8 cellular contexts compared by ENCODE assay signal in genomic region chr7:149772236-149772820, GRCh38. TPM values are rescaled to one million over a fixed set of nuclear protein-coding genes. Genes with fewer than 3 reads are reported as not detected.
DNase-seq lines count a peak whose midpoint lies in the region; ATAC-seq, FAIRE-seq and TF ChIP-seq lines count a peak whose summit lies in the region.
"Had no signal": no experiment of that assay in that cellular context is flagged by ENCODE, and none has a peak within 500 bp of the region (broad histone marks: within the 10 kb centered on the region; RNA-seq: fewer than 3 reads in every experiment).

No MANE protein-coding gene starts in this region.

- no peak overlapping the region for H3K14ac ChIP-seq in H1 (ENCODE audit: insufficient read length)

- TF ChIP-seq EP300 in H1 (IDR thresholded peaks at IDR 0.05; ENCODE audit: borderline replicate concordance in 1 of 2, low read depth in 2 of 2, low read length in 2 of 2): no peak

- peaks cover 11 to 15% (median 15%) of the 10 kb centered on the region in 3 donors for H3K27me3 Mint-ChIP-seq in naive B cell

- peak overlapping the region; percentile 72 for H3K27ac ChIP-seq in OCI-LY3 (ENCODE audit: low read length)
- no peak overlapping the region for H3K27ac ChIP-seq in H1 (ENCODE audit: low read depth, low read length)

- no peak overlapping the region for H3K27ac Mint-ChIP-seq in naive B cell

- TF ChIP-seq RAD21 in H1 (IDR thresholded peaks at IDR 0.05 in 1 of 2, conservative IDR thresholded peaks at IDR 0.05 in 1 of 2; ENCODE audit: low read depth in 2 of 2, low read length in 2 of 2): no peak

- CTCF ChIA-PET in H1 (lab: Charles Lee; ENCODE audit: partially characterized antibody): interaction anchor here (1.0 to 12.9 kb wide), 5 partner anchors 17 to 146 kb away, joined by 3 to 115 read pairs (median 4); no protein-coding TSS in a partner anchor

- H4K5ac ChIP-seq in H1 (ENCODE audit: insufficient read length, low read depth, low read length): no peak overlapping the region

- POLR2A ChIA-PET in H1 (lab: Charles Lee; ENCODE audit: partially characterized antibody): interaction anchor here (0.7 to 1.8 kb wide), 3 partner anchors 16 to 112 kb away, joined by 3 to 6 read pairs (median 5); no protein-coding TSS in a partner anchor

- no peaks in the 10 kb centered on the region for H3K9me3 Mint-ChIP-seq in naive B cell

- peak overlapping the region; percentile 99 for H3K4me3 ChIP-seq in OCI-LY3 (ENCODE audit: low read length)
- peak overlapping the region; percentile 44 to 86 (median 45) for H3K4me3 ChIP-seq in H1 (ENCODE audit: extremely low read depth in 1 of 4, insufficient read depth in 2 of 4, low read depth in 3 of 4, low read length in 4 of 4)

- H4K8ac ChIP-seq in H1 (ENCODE audit: extremely low read depth, insufficient read depth, low read length): no peak overlapping the region; the same call in 1 of the 2 replicates

- H3K4me1 Mint-ChIP-seq in naive B cell: peaks cover 11 to 21% (median 17%) of the 10 kb centered on the region in 3 donors

- no peak for TF ChIP-seq CTCF in GM20000 (IDR thresholded peaks at IDR 0.05; ENCODE audit: extremely low read depth, missing control alignments)
- TF ChIP-seq CTCF in OCI-LY3 (IDR thresholded peaks at IDR 0.05; ENCODE audit: low read depth, low read length): no peak
- TF ChIP-seq CTCF in H1 (IDR thresholded peaks at IDR 0.05; ENCODE audit: control extremely low read depth in 1 of 3, insufficient read depth in 1 of 3, low read depth in 1 of 3, low read length in 3 of 3): no peak

- H2BK12ac ChIP-seq in H1 (ENCODE audit: low read depth, low read length): no peak overlapping the region

- no peaks in the 10 kb centered on the region for H3K79me1 ChIP-seq in H1 (ENCODE audit: low read depth, low read length)

- H3K4me3 Mint-ChIP-seq in naive B cell: peak overlapping the region; percentile 68 to 91 (median 82)

- DNase-seq in GM20000 (ENCODE audit: low spot score): peak; percentile 59
- peak in 1 of 2 experiments; percentile 68 for DNase-seq in H1 (ENCODE audit: low read depth in 1 of 2, low spot score in 2 of 2)
- DNase-seq in naive B cell: no peak
- no peak for DNase-seq in NCI-H774 (lab: John Stamatoyannopoulos, UW)

- no peak overlapping the region for H3K23ac ChIP-seq in H1 (ENCODE audit: insufficient read length)

- H3K23me2 ChIP-seq in H1 (ENCODE audit: low read depth, low read length): peaks cover 14% of the 10 kb centered on the region; the same call in 1 of the 2 replicates

- H3K56ac ChIP-seq in H1 (replicated peaks; ENCODE audit: insufficient read length, low read depth, low read length): no peak overlapping the region

- WGBS in H1 (ENCODE audit: extremely low coverage in 1 of 2, insufficient coverage in 1 of 2, insufficient read length in 1 of 2, insufficient replicate concordance in 2 of 2, low coverage in 1 of 2, low lambda C conversion rate in 2 of 2, missing lambda C conversion rate in 1 of 2), 2 experiments: 0% methylated on average over 1 of the region's 40 CpGs; no CpG with 5 or more reads in 1 of the 2 experiments

- no peak overlapping the region for H2AK5ac ChIP-seq in H1 (ENCODE audit: low read depth, low read length)

- H2AFZ ChIP-seq in OCI-LY3 (ENCODE audit: low read depth, low read length) (no peak overlapping the region), H1 (ENCODE audit: low read length) (no peak overlapping the region)

- H3K36me3 ChIP-seq in OCI-LY3 (replicated peaks; ENCODE audit: low read depth, low read length) (no peaks in the 10 kb centered on the region), H1 (ENCODE audit: control insufficient read depth in 2 of 4, insufficient read depth in 4 of 4, low read length in 3 of 4) (no peaks in the 10 kb centered on the region)

- peak overlapping the region; percentile 99 for H3K9ac ChIP-seq in OCI-LY3 (ENCODE audit: low read length)
- H3K9ac ChIP-seq in H1 (replicated peaks in 1 of 4; ENCODE audit: extremely low read depth in 1 of 4, low read depth in 3 of 4, low read length in 3 of 4): no peak overlapping the region

- no peak overlapping the region for H2BK120ac ChIP-seq in H1 (replicated peaks; ENCODE audit: low read depth, low read length)

- no peak overlapping the region for H3K4ac ChIP-seq in H1 (replicated peaks; ENCODE audit: insufficient read length, low read depth, low read length)

- no peaks in the 10 kb centered on the region for H3K79me2 ChIP-seq in OCI-LY3 (ENCODE audit: low read length)
- no peaks in the 10 kb centered on the region for H3K79me2 ChIP-seq in H1 (ENCODE audit: control insufficient read depth in 1 of 2, insufficient read depth in 2 of 2, low read length in 2 of 2)

- H3K4me2 ChIP-seq in OCI-LY3 (ENCODE audit: low read length) (peak overlapping the region; percentile 93), H1 (ENCODE audit: insufficient read depth in 1 of 2, low read depth in 2 of 2, low read length in 2 of 2) (peak overlapping the region; percentile 70 to 84)

- FAIRE-seq in H1 (lab: Jason Lieb, UNC): no peak
- FAIRE-seq: TTC549 had no signal

- H4K20me1 ChIP-seq in OCI-LY3 (ENCODE audit: insufficient read depth, low read length): no peaks in the 10 kb centered on the region
- H4K20me1 ChIP-seq in H1 (replicated peaks in 1 of 2; ENCODE audit: control insufficient read depth in 1 of 2, insufficient read depth in 2 of 2, low read length in 2 of 2): peaks cover 0 to 5% of the 10 kb centered on the region in 2 experiments

- peaks cover 13% of the 10 kb centered on the region for H3K4me1 ChIP-seq in OCI-LY3 (ENCODE audit: low read length)
- H3K4me1 ChIP-seq in H1 (replicated peaks in 1 of 4; ENCODE audit: control insufficient read depth in 3 of 4, insufficient read depth in 4 of 4, low read length in 3 of 4): peaks cover 0 to 9% (median 7%) of the 10 kb centered on the region in 4 experiments; a peak in 6 of 7 replicates

- no peak overlapping the region for H2BK15ac ChIP-seq in H1 (ENCODE audit: low read length)

- H4K91ac ChIP-seq in H1 (replicated peaks; ENCODE audit: insufficient read length, low read length): no peak overlapping the region

- TF ChIP-seq POLR2A in H1 (IDR thresholded peaks at IDR 0.05; ENCODE audit: control extremely low read depth in 1 of 2, low read depth in 2 of 2, low read length in 2 of 2): no peak

- ATAC-seq in naive B cell (ENCODE audit: low read depth in 2 of 2) (peak in 1 of 2 donors; percentile 2), HG02759 (IDR thresholded peaks at IDR 0.05; ENCODE audit: unreplicated experiment) (no peak), GM19467 (IDR thresholded peaks at IDR 0.05; ENCODE audit: unreplicated experiment) (no peak)

- H3K18ac ChIP-seq in H1 (ENCODE audit: extremely low read depth, low read length): no peak overlapping the region

- no peak overlapping the region; the same call in 1 of the 2 replicates for H2BK5ac ChIP-seq in H1 (ENCODE audit: low read depth, low read length)

- H3K27me3 ChIP-seq in OCI-LY3 (ENCODE audit: low read depth, low read length) (peaks cover 45% of the 10 kb centered on the region), H1 (replicated peaks in 1 of 4; ENCODE audit: control insufficient read depth in 3 of 4, extremely low read depth in 1 of 4, insufficient read depth in 3 of 4, low read length in 3 of 4) (peaks cover 37 to 67% (median 63%) of the 10 kb centered on the region in 4 experiments)

- H3K36me3 Mint-ChIP-seq in naive B cell: no peaks in the 10 kb centered on the region

- H3K9me3 ChIP-seq in OCI-LY3 (ENCODE audit: insufficient read depth, low read length) (no peaks in the 10 kb centered on the region), H1 (ENCODE audit: insufficient read depth in 2 of 2, low read depth in 1 of 2, low read length in 1 of 2) (no peaks in the 10 kb centered on the region)

- no peak overlapping the region for H2BK20ac ChIP-seq in H1 (ENCODE audit: low read length)

TF ChIP-seq in H1, 55 proteins besides CTCF, POLR2A, EP300 and RAD21:
- TF ChIP-seq ASH2L (IDR thresholded peaks at IDR 0.05; ENCODE audit: low read length) (peak; percentile 45), EGR1 (IDR thresholded peaks at IDR 0.05; ENCODE audit: borderline replicate concordance, low read depth, low read length) (no peak), RBBP5 (IDR thresholded peaks at IDR 0.05; ENCODE audit: borderline replicate concordance, low read depth, low read length) (0 out of 2 replicates have a peak, but pooled peaks have one; percentile 9), CHD2 (IDR thresholded peaks at IDR 0.05; ENCODE audit: low read length) (no peak)

RNA-seq across cellular contexts. Expression of gene ZNF467, which starts 1.1 kb away (rescaled TPM):
- 0.40 and 0.50 TPM in 2 replicates for total RNA-seq in H1 (2021; fragmentation: NEBNext Ultra II Directional; extraction: Animal tissue kit (Norgen Biotek cat#: 25700))
- polyA plus RNA-seq in H1 (2011; rRNA removed): 0.51 and 0.89 TPM in 2 replicates
- polyA plus RNA-seq in H1 (2011; cell fraction: cytosol; rRNA removed): 0.44 TPM
- 1.7 TPM for polyA plus RNA-seq in H1 (2011; cell fraction: nucleus; rRNA removed)
- 0.36 to 0.89 TPM (median 0.75 TPM) in 4 replicates for polyA plus RNA-seq in H1 (2012, experiment 1 of 2)
- polyA plus RNA-seq in H1 (2012, experiment 2 of 2): 0.35 TPM
- 0.20 TPM for polyA plus RNA-seq in H1 (2013, experiment 1 of 2)
- 0.13 TPM for polyA plus RNA-seq in H1 (2013, experiment 2 of 2)
- 0.05 and 0.13 TPM in 2 replicates for polyA minus RNA-seq in H1 (2011; rRNA and poly(A)+ RNA removed)
- polyA minus RNA-seq in H1 (2011; cell fraction: cytosol; rRNA and poly(A)+ RNA removed): not detected
- polyA minus RNA-seq in H1 (2011; cell fraction: nucleus; rRNA and poly(A)+ RNA removed): 0.70 TPM
- polyA plus RNA-seq in naive B cell (ENCODE audit: low read depth in 6 of 6): 1 to 10 TPM in 1 of 6 donors, under 1 TPM in 3, not detected in 2; 0.15 to 1.2 (median 0.46) TPM
